Comparison of ENCODE assay signal across 8 cellular contexts in the genomic region with DNA sequence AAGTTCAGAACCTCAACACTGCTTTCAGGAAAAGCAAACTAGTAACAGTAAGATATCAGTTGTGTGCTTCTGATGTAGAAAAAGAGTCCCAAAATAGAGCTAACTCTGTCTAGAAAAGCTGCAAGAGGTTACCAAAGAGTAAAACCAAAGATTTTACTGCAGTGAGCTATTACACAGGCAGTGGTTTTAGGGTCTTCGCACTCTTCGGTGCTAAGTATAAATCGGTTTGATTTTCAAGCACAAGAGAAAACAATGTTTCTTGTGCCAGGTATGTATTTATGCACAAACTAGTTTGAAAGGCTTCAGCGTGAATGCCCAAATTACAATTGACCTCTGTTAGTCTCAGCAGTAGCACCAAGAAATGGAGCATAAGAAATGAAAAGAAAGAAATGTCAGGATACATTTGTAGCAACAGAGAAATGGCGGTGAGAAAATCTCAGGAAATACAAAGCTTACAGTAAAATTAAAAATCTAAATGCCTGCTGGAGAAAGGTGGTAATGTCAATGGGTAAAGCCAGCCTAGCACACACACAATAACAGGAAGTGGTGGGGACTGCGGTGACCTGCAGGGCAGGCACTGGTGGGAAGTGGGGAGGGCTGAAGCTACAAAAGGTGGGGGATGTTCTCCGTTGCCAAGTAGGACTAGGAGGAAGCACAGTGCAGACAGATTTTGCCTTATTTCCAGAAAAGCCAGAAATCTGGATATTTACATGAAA. TPM values are rescaled to one million over a fixed set of nuclear protein-coding genes. Genes with fewer than 3 reads are reported as not detected.
DNase-seq lines count a peak whose midpoint lies in the region; ATAC-seq and TF ChIP-seq lines count a peak whose summit lies in the region.

No MANE protein-coding gene starts in this region.

- TF ChIP-seq CTCF in right lobe of liver (IDR thresholded peaks at IDR 0.05), result peak in 1 of 4 donors; percentile 14

- H3K27ac ChIP-seq in SJSA1 (no peak overlapping the region), right lobe of liver (no peak overlapping the region)

- no peak overlapping the region for H3K4me3 ChIP-seq in SJSA1
- H3K4me3 ChIP-seq in right lobe of liver, result no peak overlapping the region

- H3K4me1 ChIP-seq in SJSA1 (replicated peaks), result peaks cover 6% of the 10 kb centered on the region
- H3K4me1 ChIP-seq in right lobe of liver, result no peaks in the 10 kb centered on the region

- H3K27me3 ChIP-seq in SJSA1 (replicated peaks), result no peaks in the 10 kb centered on the region
- H3K27me3 ChIP-seq in right lobe of liver, result no peaks in the 10 kb centered on the region

- DNase-seq in NCI-H1417 (lab: John Stamatoyannopoulos, UW), result peak in 2 of 3 experiments; percentile 6 to 20
- no peak for DNase-seq in NCI-H1417 treated with DMSO at 0.1 percent for 48 hours (lab: John Stamatoyannopoulos, UW)
- peak; percentile 22 to 57 for DNase-seq in SJSA1 (ENCODE audit: low read depth in 1 of 2, low spot score in 2 of 2)
- DNase-seq in activated gamma-delta T cell treated with anti-CD3 and anti-CD28 coated beads, Interleukin-2, amount 50 U/mL, for 16 hours (ENCODE audit: low read depth), result peak; percentile 78
- peak in 1 of 3 donors; percentile 37 for DNase-seq in right lobe of liver
- DNase-seq in stimulated activated naive CD4-positive, alpha-beta T cell (lab: John Stamatoyannopoulos, UW), result peak; percentile 74 to 95 (median 91)
- no peak for DNase-seq in dedifferentiated amniotic fluid mesenchymal stem cell (ENCODE audit: extremely low spot score)

- intact Hi-C loops in right lobe of liver (cut with DNase I), result no loop called here

- H3K36me3 ChIP-seq in SJSA1 (no peaks in the 10 kb centered on the region), right lobe of liver (no peaks in the 10 kb centered on the region)

- H3K9me3 ChIP-seq in SJSA1 (replicated peaks) (no peaks in the 10 kb centered on the region), right lobe of liver (no peaks in the 10 kb centered on the region)

- ATAC-seq in HG03103 (IDR thresholded peaks at IDR 0.05; ENCODE audit: low read depth, unreplicated experiment) (peak; percentile 92), right lobe of liver (peak; percentile 67 to 74 (median 71))

- 25% methylated on average over 7 of the region's 7 CpGs for WGBS in right lobe of liver (ENCODE audit: insufficient coverage, low coverage, low lambda C conversion rate, missing lambda C conversion rate)

- TF ChIP-seq POLR2A in right lobe of liver (IDR thresholded peaks at IDR 0.05), result no peak

RNA-seq across cellular contexts. Expression of a gene that starts 18.0 kb away (rescaled TPM):
- total RNA-seq in SJSA1 (2014; rRNA removed; shearing (Covaris generic)), result 9.9 and 21.9 TPM in 2 replicates
- 10 to 100 TPM in 2 of 6 experiments, 1 to 10 TPM in 4; 6.5 to 12.5 (median 6.9) TPM for total RNA-seq in right lobe of liver

Comparison
In these comparisons a context has a peak if more than half of its experiments do, and no peak if none do; other contexts are left out.
1. DNase-seq: peak in NCI-H1417 (2 of 3), SJSA1 (2 of 2), activated gamma-delta T cell treated with anti-CD3 and anti-CD28 coated beads, Interleukin-2, amount 50 U/mL, for 16 hours (single experiment) and stimulated activated naive CD4-positive, alpha-beta T cell (6 of 6); none in NCI-H1417 treated with DMSO at 0.1 percent for 48 hours (single experiment) and dedifferentiated amniotic fluid mesenchymal stem cell (single experiment).